Comparison of ENCODE assay signal across 16 cellular contexts in the genomic region with DNA sequence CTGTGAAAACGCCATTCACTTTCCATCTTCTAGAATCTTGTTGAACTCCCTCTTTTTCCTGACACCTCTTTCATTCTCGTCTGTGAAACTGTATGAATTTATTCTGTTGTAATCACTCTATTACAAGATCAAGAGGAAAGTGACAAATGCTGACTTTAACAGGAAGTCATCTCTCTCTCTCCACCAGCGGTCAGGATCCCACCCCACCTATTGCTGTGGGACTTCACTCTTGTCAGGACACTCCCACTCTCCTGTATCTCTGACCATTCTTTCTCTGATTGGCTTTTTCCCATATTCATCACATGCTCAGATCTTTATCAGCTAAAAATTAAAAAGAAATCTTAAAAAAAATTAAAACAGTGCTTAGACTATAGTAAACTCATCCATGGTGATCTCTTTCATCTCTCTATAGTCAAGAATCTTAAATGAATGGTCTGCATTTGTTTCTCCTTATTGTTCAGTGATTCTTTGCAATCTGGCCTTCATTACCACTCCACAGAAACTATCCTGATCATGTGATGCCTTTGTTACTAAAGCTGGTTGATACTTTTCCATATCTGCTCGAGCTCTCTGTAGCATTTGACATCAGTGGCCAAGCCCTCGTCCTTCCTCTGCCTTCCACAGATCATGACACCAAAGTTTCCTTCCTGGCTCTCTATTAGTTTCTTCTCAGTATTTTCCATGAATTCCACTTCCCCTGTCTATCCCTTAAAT.
DNase-seq lines count a peak whose midpoint lies in the region; ATAC-seq lines count a peak whose summit lies in the region.
"Had no signal": no experiment of that assay in that cellular context is flagged by ENCODE, and none has a peak within 500 bp of the region (broad histone marks: within the 10 kb centered on the region; RNA-seq: fewer than 3 reads in every experiment).

No MANE protein-coding gene starts in this region.

- no peak for ATAC-seq in stimulated activated effector memory CD8-positive, alpha-beta T cell treated with anti-CD3 and anti-CD28 coated beads, Interleukin-12 subunit alpha, Interleukin-12 subunit beta, amount 100 ng/mL, for 72 hours
- ATAC-seq in HG03571 (IDR thresholded peaks at IDR 0.05; ENCODE audit: unreplicated experiment) (no peak), HG03175 (IDR thresholded peaks at IDR 0.05; ENCODE audit: unreplicated experiment) (no peak), HG03565 (IDR thresholded peaks at IDR 0.05; ENCODE audit: unreplicated experiment) (no peak)
- ATAC-seq: A549, HCT116 had no signal

- no peaks in the 10 kb centered on the region for H3K4me1 Mint-ChIP-seq in stimulated activated effector memory CD8-positive, alpha-beta T cell treated with anti-CD3 and anti-CD28 coated beads, Interleukin-12 subunit alpha, Interleukin-12 subunit beta, amount 100 ng/mL, for 72 hours
- H3K4me1 Mint-ChIP-seq: CD4-positive, alpha-beta memory T cell had no signal

- H3K9me3 Mint-ChIP-seq in stimulated activated effector memory CD8-positive, alpha-beta T cell treated with anti-CD3 and anti-CD28 coated beads, Interleukin-12 subunit alpha, Interleukin-12 subunit beta, amount 100 ng/mL, for 72 hours, result no peaks in the 10 kb centered on the region
- H3K9me3 Mint-ChIP-seq: CD4-positive, alpha-beta memory T cell; HFFc6 had no signal

- H3K4me3 Mint-ChIP-seq in stimulated activated effector memory CD8-positive, alpha-beta T cell treated with anti-CD3 and anti-CD28 coated beads, Interleukin-12 subunit alpha, Interleukin-12 subunit beta, amount 100 ng/mL, for 72 hours, result no peak overlapping the region
- H3K4me3 Mint-ChIP-seq: CD4-positive, alpha-beta memory T cell; HFFc6 had no signal

- no peaks in the 10 kb centered on the region for H3K36me3 Mint-ChIP-seq in stimulated activated effector memory CD8-positive, alpha-beta T cell treated with anti-CD3 and anti-CD28 coated beads, Interleukin-12 subunit alpha, Interleukin-12 subunit beta, amount 100 ng/mL, for 72 hours
- H3K36me3 Mint-ChIP-seq: CD4-positive, alpha-beta memory T cell had no signal

- peak overlapping the region; percentile 4 for H3K27ac Mint-ChIP-seq in stimulated activated effector memory CD8-positive, alpha-beta T cell treated with anti-CD3 and anti-CD28 coated beads, Interleukin-12 subunit alpha, Interleukin-12 subunit beta, amount 100 ng/mL, for 72 hours
- H3K27ac Mint-ChIP-seq: CD4-positive, alpha-beta memory T cell; HFFc6 had no signal

- peak; percentile 2 for DNase-seq in NK-92 treated with Interleukin-12 subunit alpha and Interleukin-12 subunit beta, amount 100 ng/mL, for 24 hours (lab: John Stamatoyannopoulos, UW)
- DNase-seq in NK-92 (lab: John Stamatoyannopoulos, UW; ENCODE audit: unreplicated experiment) (no peak), fibroblast of peridontal ligament (ENCODE audit: extremely low read depth) (peak; percentile 9)
- no peak for DNase-seq in stimulated activated effector memory CD8-positive, alpha-beta T cell treated with anti-CD3 and anti-CD28 coated beads, Interleukin-12 subunit alpha, Interleukin-12 subunit beta, amount 100 ng/mL, for 72 hours (ENCODE audit: low spot score in 2 of 2)
- DNase-seq: AML-193; CD4-positive, alpha-beta memory T cell; DMS79 treated with DMSO at 0.1 percent for 48 hours; GF-D8; GOT3; H7; HFFc6 had no signal

Comparison
In these comparisons a context has a peak if more than half of its experiments do, and no peak if none do; other contexts are left out.
1. DNase-seq: peak in NK-92 treated with Interleukin-12 subunit alpha and Interleukin-12 subunit beta, amount 100 ng/mL, for 24 hours (single experiment) and fibroblast of peridontal ligament (single experiment); none in NK-92 (single experiment) and stimulated activated effector memory CD8-positive, alpha-beta T cell treated with anti-CD3 and anti-CD28 coated beads, Interleukin-12 subunit alpha, Interleukin-12 subunit beta, amount 100 ng/mL, for 72 hours (0 of 2).